In genomic region chr9:93298498-93299417, GRCh38 we compare ENCODE assay signal across 13 cellular contexts.
DNase-seq lines count a peak whose midpoint lies in the region; ATAC-seq and FAIRE-seq lines count a peak whose summit lies in the region.
"Had no signal": no experiment of that assay in that cellular context is flagged by ENCODE, and none has a peak within 500 bp of the region (broad histone marks: within the 10 kb centered on the region; RNA-seq: fewer than 3 reads in every experiment).

No MANE protein-coding gene starts in this region.

- peak; percentile 5 for DNase-seq in GM03348 (ENCODE audit: low spot score)
- DNase-seq in HuH-7 (ENCODE audit: low spot score) = peak; percentile 6
- peak; percentile 14 to 15 for DNase-seq in frontal cortex (ENCODE audit: low spot score in 2 of 2)
- DNase-seq in sciatic nerve (ENCODE audit: low spot score) = peak; percentile 55
- no peak for DNase-seq in COLO829 (ENCODE audit: low spot score)
- DNase-seq in stimulated activated naive CD8-positive, alpha-beta T cell treated with anti-CD3 and anti-CD28 coated beads, Interleukin-15, Interleukin-2, amounts not matched to agents 100 U/mL and 50 U/mL, for 24 hours = no peak
- DNase-seq: activated naive CD4-positive, alpha-beta T cell treated with anti-CD3 and anti-CD28 coated beads, Interleukin-2, amount 50 U/mL, for 16 hours; effector memory CD4-positive, alpha-beta T cell; EL; mammary epithelial cell had no signal

- intact Hi-C loops in sciatic nerve (cut with DNase I) = no loop called here

- no peak for ATAC-seq in sciatic nerve
- ATAC-seq in HG03095 (IDR thresholded peaks at IDR 0.05; ENCODE audit: unreplicated experiment) = no peak
- no peak for ATAC-seq in stimulated activated naive CD8-positive, alpha-beta T cell treated with anti-CD3 and anti-CD28 coated beads, Interleukin-15, Interleukin-2, amounts not matched to agents 100 U/mL and 50 U/mL, for 24 hours
- ATAC-seq: GM12878 had no signal

- no peak for FAIRE-seq in frontal cortex (lab: Jason Lieb, UNC)
- FAIRE-seq: GM12878, RCC 7860 had no signal

Comparison
In these comparisons a context has a peak if more than half of its experiments do, and no peak if none do; other contexts are left out.
1. DNase-seq: peak in GM03348 (single experiment), HuH-7 (single experiment), frontal cortex (2 of 2) and sciatic nerve (single experiment); none in COLO829 (single experiment) and stimulated activated naive CD8-positive, alpha-beta T cell treated with anti-CD3 and anti-CD28 coated beads, Interleukin-15, Interleukin-2, amounts not matched to agents 100 U/mL and 50 U/mL, for 24 hours (single experiment).